ENCODE assay signal across 8 cellular contexts in genomic region chr1:162854245-162854860, GRCh38. TPM values are rescaled to one million over a fixed set of nuclear protein-coding genes. Genes with fewer than 3 reads are reported as not detected.
A peak's percentile ranks its signal among the peaks of the same experiment; 100 is the strongest.
DNase-seq lines count a peak whose midpoint lies in the region; ATAC-seq and TF ChIP-seq lines count a peak whose summit lies in the region.

No MANE protein-coding gene starts in this region.

- H3K4me1 ChIP-seq in Karpas-422 (ENCODE audit: low read length) (no peaks in the 10 kb centered on the region), Peyer's patch (no peaks in the 10 kb centered on the region)

- peak in 5 of 6 experiments; percentile 12 to 73 (median 64) for TF ChIP-seq CTCF in Peyer's patch (IDR thresholded peaks at IDR 0.05)
- peak; percentile 85 for TF ChIP-seq CTCF in progenitor cell of endocrine pancreas (IDR thresholded peaks at IDR 0.05; ENCODE audit: unreplicated experiment)

- no peak overlapping the region for H3K4me3 ChIP-seq in Karpas-422 (ENCODE audit: low read length)
- H3K4me3 ChIP-seq in Peyer's patch: no peak overlapping the region

- DNase-seq in DMS53 treated with DMSO at 0.1 percent for 48 hours (lab: John Stamatoyannopoulos, UW; ENCODE audit: unreplicated experiment): peak; percentile 88
- DNase-seq in Karpas-422: peak; percentile 83
- peak; percentile 39 to 78 (median 48) for DNase-seq in Peyer's patch
- peak; percentile 75 for DNase-seq in activated effector memory CD4-positive, alpha-beta T cell treated with anti-CD3 and anti-CD28 coated beads, Interleukin-2, amount 50 U/mL, for 16 hours
- DNase-seq in glomerular endothelial cell (ENCODE audit: extremely low read depth, low read depth, low spot score): peak; percentile 77
- DNase-seq in progenitor cell of endocrine pancreas (ENCODE audit: low spot score, unreplicated experiment): peak; percentile 14

- no peak overlapping the region for H3K4me3 Mint-ChIP-seq in progenitor cell of endocrine pancreas (ENCODE audit: low read depth)

- no peaks in the 10 kb centered on the region for H4K20me1 ChIP-seq in Karpas-422 (ENCODE audit: insufficient read depth, low read depth, low read length)

- H3K9me2 ChIP-seq in Karpas-422 (replicated peaks; ENCODE audit: insufficient read depth, low read length): no peaks in the 10 kb centered on the region

- H3K9me3 Mint-ChIP-seq in progenitor cell of endocrine pancreas (ENCODE audit: low read depth): no peaks in the 10 kb centered on the region

- H3K27ac ChIP-seq in Karpas-422 (ENCODE audit: low read length) (no peak overlapping the region), Peyer's patch (no peak overlapping the region)

- no peak overlapping the region; the same call in 1 of the 2 replicates for H2AFZ ChIP-seq in Karpas-422 (ENCODE audit: low read length)

- no peaks in the 10 kb centered on the region for H3K9me3 ChIP-seq in Karpas-422 (ENCODE audit: low read length)
- H3K9me3 ChIP-seq in Peyer's patch: no peaks in the 10 kb centered on the region

- peaks cover 2% of the 10 kb centered on the region for H3K4me1 Mint-ChIP-seq in progenitor cell of endocrine pancreas (ENCODE audit: low read depth)

- no peak for TF ChIP-seq POLR2A in Peyer's patch (IDR thresholded peaks at IDR 0.05)

- H3K4me2 ChIP-seq in Karpas-422 (ENCODE audit: low read depth, low read length, poor library complexity, severe bottlenecking): no peak overlapping the region

- H3K27me3 ChIP-seq in Karpas-422 (ENCODE audit: low read length) (no peaks in the 10 kb centered on the region), Peyer's patch (no peaks in the 10 kb centered on the region)

- peak; percentile 88 for ATAC-seq in GM21528 (IDR thresholded peaks at IDR 0.05; ENCODE audit: low FRiP score, unreplicated experiment)
- no peak for ATAC-seq in HG03457 (IDR thresholded peaks at IDR 0.05; ENCODE audit: unreplicated experiment)

- no peak overlapping the region for H3K9ac ChIP-seq in Karpas-422 (ENCODE audit: low read length)

- no peak overlapping the region for H3K27ac Mint-ChIP-seq in progenitor cell of endocrine pancreas

- no peaks in the 10 kb centered on the region for H3K36me3 Mint-ChIP-seq in progenitor cell of endocrine pancreas (ENCODE audit: insufficient read depth)

- H3K27me3 Mint-ChIP-seq in progenitor cell of endocrine pancreas: peaks cover 3% of the 10 kb centered on the region

- H3K79me2 ChIP-seq in Karpas-422 (ENCODE audit: low read length): no peaks in the 10 kb centered on the region

- H3K36me3 ChIP-seq in Karpas-422 (ENCODE audit: insufficient read depth, low read length) (no peaks in the 10 kb centered on the region), Peyer's patch (no peaks in the 10 kb centered on the region)

RNA-seq across cellular contexts. Expression of gene CCDC190, which starts 6.6 kb away (rescaled TPM):
- not detected in 2 replicates for total RNA-seq in Karpas-422 (2014; rRNA removed; shearing (Covaris generic); ENCODE audit: low replicate concordance)
- total RNA-seq in Peyer's patch (not detected), glomerular endothelial cell (0.19 and 2.2 TPM in 2 replicates), progenitor cell of endocrine pancreas (0.19 and 0.75 TPM in 2 replicates)

Comparison
In these comparisons a context has a peak if more than half of its experiments do, and no peak if none do; other contexts are left out.
1. DNase-seq: peak in every context shown above with its lines; median percentile 88 in DMS53 treated with DMSO at 0.1 percent for 48 hours; 83 in Karpas-422; 77 in glomerular endothelial cell; 75 in activated effector memory CD4-positive, alpha-beta T cell treated with anti-CD3 and anti-CD28 coated beads, Interleukin-2, amount 50 U/mL, for 16 hours; 48 in Peyer's patch; 14 in progenitor cell of endocrine pancreas.